In genomic region chr12:120439646-120440247, GRCh38 we compare ENCODE assay signal across 8 cellular contexts. TPM values are rescaled to one million over a fixed set of nuclear protein-coding genes. Genes with fewer than 3 reads are reported as not detected.
DNase-seq lines count a peak whose midpoint lies in the region; ATAC-seq and TF ChIP-seq lines count a peak whose summit lies in the region.

No MANE protein-coding gene starts in this region.

- no peak overlapping the region for H2AFZ ChIP-seq in parathyroid adenoma

- H3K4me1 ChIP-seq in foreskin keratinocyte: peaks cover 7% of the 10 kb centered on the region
- peaks cover 3% of the 10 kb centered on the region for H3K4me1 ChIP-seq in parathyroid adenoma

- peaks cover 52% of the 10 kb centered on the region for H3K36me3 ChIP-seq in KOPT-K1 (ENCODE audit: insufficient read depth, low read length)
- no peaks in the 10 kb centered on the region for H3K36me3 ChIP-seq in parathyroid adenoma (ENCODE audit: control insufficient read depth, insufficient read depth, low read length)

- H3K27ac ChIP-seq in KOPT-K1 (ENCODE audit: low read depth, low read length, poor library complexity, severe bottlenecking) (peak overlapping the region; percentile 19), foreskin keratinocyte (peak overlapping the region; percentile 59), parathyroid adenoma (no peak overlapping the region)

- H3K27me3 ChIP-seq in foreskin keratinocyte (no peaks in the 10 kb centered on the region), parathyroid adenoma (ENCODE audit: control insufficient read depth, insufficient read depth, low read length) (no peaks in the 10 kb centered on the region)

- ATAC-seq in foreskin keratinocyte: peak; percentile 66

- no peak overlapping the region for H3K9ac ChIP-seq in parathyroid adenoma

- peak overlapping the region; percentile 82 for H3K4me3 ChIP-seq in parathyroid adenoma (ENCODE audit: low read depth, low read length)

- H3K79me2 ChIP-seq in parathyroid adenoma: peaks cover 14% of the 10 kb centered on the region

- peak overlapping the region; percentile 37 for H3K4me2 ChIP-seq in parathyroid adenoma (ENCODE audit: low read length)

- DNase-seq in DMS 273 treated with DMSO at 0.1 percent for 48 hours (lab: John Stamatoyannopoulos, UW) (peak; percentile 24), SHP77 (lab: John Stamatoyannopoulos, UW) (peak; percentile 59 to 83), foreskin keratinocyte (peak in 1 of 2 donors; percentile 48), ureter (ENCODE audit: low spot score) (peak; percentile 57), putamen (ENCODE audit: low spot score) (no peak)
- DNase-seq in activated effector memory CD4-positive, alpha-beta T cell treated with Interleukin-2 at 50 U/mL for 16 hours: peak; percentile 52

- peak; percentile 72 for TF ChIP-seq CTCF in foreskin keratinocyte (conservative IDR thresholded peaks at IDR 0.05)
- TF ChIP-seq CTCF in parathyroid adenoma (IDR thresholded peaks at IDR 0.05): peak; percentile 64

- H3K9me3 ChIP-seq in KOPT-K1 (ENCODE audit: insufficient read depth, low read length, poor library complexity, severe bottlenecking) (no peaks in the 10 kb centered on the region), parathyroid adenoma (ENCODE audit: control insufficient read depth, low read length) (no peaks in the 10 kb centered on the region)

RNA-seq across cellular contexts. Expression of gene COX6A1, which starts 1.8 kb away (rescaled TPM):
- total RNA-seq in foreskin keratinocyte (593 and 641 TPM in 2 replicates), ureter (321 TPM)
- polyA plus RNA-seq in foreskin keratinocyte: 947 and 1,045 TPM in 2 replicates

RNA-seq across cellular contexts. Expression of gene TRIAP1, which starts 6.4 kb away (rescaled TPM):
- total RNA-seq in foreskin keratinocyte (38.9 and 39.7 TPM in 2 replicates), ureter (15.8 TPM)
- 43.8 and 47.6 TPM in 2 replicates for polyA plus RNA-seq in foreskin keratinocyte

RNA-seq across cellular contexts. Expression of gene GATC, which starts 6.5 kb away (rescaled TPM):
- total RNA-seq in foreskin keratinocyte (13.5 and 16.4 TPM in 2 replicates), ureter (22.5 TPM)
- polyA plus RNA-seq in foreskin keratinocyte: 7.9 and 9.3 TPM in 2 replicates

RNA-seq across cellular contexts. Expression of gene SRSF9, which starts 29.8 kb away (rescaled TPM):
- total RNA-seq in foreskin keratinocyte (192 and 206 TPM in 2 replicates), ureter (155 TPM)
- 229 and 256 TPM in 2 replicates for polyA plus RNA-seq in foreskin keratinocyte

RNA-seq across cellular contexts. Expression of gene DYNLL1, which starts 56.2 kb away (rescaled TPM):
- total RNA-seq in foreskin keratinocyte: 515 and 550 TPM in 2 replicates
- 854 and 875 TPM in 2 replicates for polyA plus RNA-seq in foreskin keratinocyte
- total RNA-seq in ureter: 313 TPM
